In genomic region chr7:4026941-4027340, GRCh38 we compare ENCODE assay signal across 25 cellular contexts.
"Had no signal": no experiment of that assay in that cellular context is flagged by ENCODE, and none has a peak within 500 bp of the region (broad histone marks: within the 10 kb centered on the region; RNA-seq: fewer than 3 reads in every experiment).

No MANE protein-coding gene starts in this region.

- H3K36me3 ChIP-seq: MG63, Peyer's patch, SJCRH30 had no signal

- H3K27me3 ChIP-seq: MG63, Peyer's patch, SJCRH30 had no signal

- H3K4me3 ChIP-seq: MG63, PC-9, Peyer's patch, SJCRH30 had no signal

- H3K4me1 ChIP-seq: Peyer's patch had no signal

- H3K27ac ChIP-seq: PC-9, Peyer's patch, SJCRH30 had no signal

- ATAC-seq: HepG2, Right ventricle myocardium inferior had no signal

- DNase-seq: IMR-90, Karpas-422, KG1, MG63, NCI-H1092, NCI-H1105 treated with DMSO at 0.1 percent for 48 hours, NCI-H1417 treated with DMSO at 0.1 percent for 48 hours, NCI-H146, NCI-H1694 treated with DMSO at 0.1 percent for 48 hours, NCI-H1930, NCI-H2081, NCI-H2107, NCI-H226, NCI-H446, NCI-H510A, NCI-H524 treated with DMSO at 0.1 percent for 48 hours, NCI-H69, NCI-H774, OCI-M1, PC-9, SHP77 treated with DMSO at 0.1 percent for 48 hours, SJCRH30 had no signal

- H3K9me3 ChIP-seq: MG63, Peyer's patch, SJCRH30 had no signal
